ENCODE assay signal across 17 cellular contexts in the genomic region with DNA sequence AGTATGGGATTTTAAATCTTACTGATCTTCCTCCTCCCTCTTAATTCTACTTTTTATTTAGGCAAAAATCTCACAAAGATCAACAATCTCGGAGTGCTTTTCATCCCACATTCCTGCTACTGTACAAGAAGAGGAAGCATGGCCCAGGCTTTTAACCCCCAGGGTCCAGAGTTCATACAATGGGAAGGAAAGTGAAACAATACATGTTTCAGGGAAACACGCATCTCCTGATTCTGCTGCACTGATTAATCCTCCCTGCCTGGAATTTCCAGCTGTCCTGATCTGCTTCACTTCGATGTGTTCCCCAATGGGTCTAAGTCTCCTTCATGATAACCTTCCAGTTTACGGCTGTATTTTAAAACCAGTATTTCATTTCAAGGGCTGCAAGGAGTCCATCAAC. TPM values are rescaled to one million over a fixed set of nuclear protein-coding genes. Genes with fewer than 3 reads are reported as not detected.
DNase-seq lines count a peak whose midpoint lies in the region; ATAC-seq and TF ChIP-seq lines count a peak whose summit lies in the region.
"Had no signal": no experiment of that assay in that cellular context is flagged by ENCODE, and none has a peak within 500 bp of the region (broad histone marks: within the 10 kb centered on the region; RNA-seq: fewer than 3 reads in every experiment).

No MANE protein-coding gene starts in this region.

- peak overlapping the region; percentile 20 for H3K4me3 ChIP-seq in left ventricle myocardium inferior
- no peak overlapping the region for H3K4me3 ChIP-seq in body of pancreas
- H3K4me3 ChIP-seq: testis had no signal

- H3K27me3 ChIP-seq in left ventricle myocardium inferior (ENCODE audit: low read depth): no peaks in the 10 kb centered on the region
- no peaks in the 10 kb centered on the region for H3K27me3 ChIP-seq in body of pancreas
- H3K27me3 ChIP-seq: testis had no signal

- no peak for TF ChIP-seq POLR2A in body of pancreas (IDR thresholded peaks at IDR 0.05)

- H3K36me3 Mint-ChIP-seq in activated T-cell treated with anti-CD3 and anti-CD28 coated beads, Interleukin-2, amount 50 U/mL, for 4 hours (ENCODE audit: insufficient read depth): no peaks in the 10 kb centered on the region

- H3K9me3 Mint-ChIP-seq in activated T-cell treated with anti-CD3 and anti-CD28 coated beads, Interleukin-2, amount 50 U/mL, for 4 hours: no peaks in the 10 kb centered on the region
- H3K9me3 Mint-ChIP-seq: effector memory CD8-positive, alpha-beta T cell had no signal

- H3K27ac ChIP-seq in left ventricle myocardium inferior (replicated peaks) (peak overlapping the region; percentile 84), body of pancreas (peak overlapping the region in 1 of 4 donors; percentile 17)

- ATAC-seq in Right ventricle myocardium inferior (no peak), left lobe of liver (peak; percentile 43), body of pancreas (no peak)
- no peak for ATAC-seq in activated T-cell treated with anti-CD3 and anti-CD28 coated beads, Interleukin-2, amount 50 U/mL, for 4 hours
- ATAC-seq: effector memory CD8-positive, alpha-beta T cell had no signal

- H3K36me3 ChIP-seq in left ventricle myocardium inferior (no peaks in the 10 kb centered on the region), body of pancreas (replicated peaks in 1 of 2; ENCODE audit: insufficient read depth in 1 of 2, low read depth in 2 of 2) (no peaks in the 10 kb centered on the region)

- TF ChIP-seq CTCF in left ventricle myocardium inferior (IDR thresholded peaks at IDR 0.05; ENCODE audit: borderline replicate concordance) (no peak), body of pancreas (IDR thresholded peaks at IDR 0.05) (no peak)

- H3K4me1 ChIP-seq in left ventricle myocardium inferior: peaks cover 90% of the 10 kb centered on the region
- H3K4me1 ChIP-seq in body of pancreas: peaks cover 14% of the 10 kb centered on the region

- H3K4me1 Mint-ChIP-seq in activated T-cell treated with anti-CD3 and anti-CD28 coated beads, Interleukin-2, amount 50 U/mL, for 4 hours (ENCODE audit: low read depth): no peaks in the 10 kb centered on the region

- H3K27me3 Mint-ChIP-seq in activated T-cell treated with anti-CD3 and anti-CD28 coated beads, Interleukin-2, amount 50 U/mL, for 4 hours (ENCODE audit: low read depth): peaks cover 34% of the 10 kb centered on the region

- WGBS in body of pancreas, 2 donors: 18 to 38% methylated on average over 4 of the region's 4 CpGs

- H3K9me3 ChIP-seq in left ventricle myocardium inferior (replicated peaks) (no peaks in the 10 kb centered on the region), body of pancreas (no peaks in the 10 kb centered on the region)
- H3K9me3 ChIP-seq: testis had no signal

- intact Hi-C loops in left ventricle myocardium inferior (cut with micrococcal nuclease): no loop called here
- intact Hi-C loops in Right ventricle myocardium inferior (cut with DNase I): loop anchor here (5.0 kb wide), 1 partner anchor 35 kb away; no protein-coding TSS in a partner anchor
- intact Hi-C loops in body of pancreas (cut with DNase I): no loop called here

- DNase-seq in left ventricle myocardium inferior: no peak
- DNase-seq in Right ventricle myocardium inferior (ENCODE audit: missing footprints): no peak
- DNase-seq in left lobe of liver (ENCODE audit: low spot score): no peak
- peak; percentile 37 for DNase-seq in renal cortical epithelial cell (ENCODE audit: low read depth)
- DNase-seq in body of pancreas: no peak
- no peak for DNase-seq in NCI-H2227 (lab: John Stamatoyannopoulos, UW; ENCODE audit: unreplicated experiment)
- DNase-seq in activated T-cell treated with anti-CD3 and anti-CD28 coated beads, Interleukin-2, amount 50 U/mL, for 4 hours: no peak
- no peak for DNase-seq in kidney glomerular epithelial cell (lab: John Stamatoyannopoulos, UW)
- DNase-seq: ACHN; activated CD4-positive, alpha-beta T cell treated with anti-CD3 and anti-CD28 coated beads for 48 hours; effector memory CD8-positive, alpha-beta T cell; hippocampal formation; midbrain; MV-4-11; NCI-H2171 treated with DMSO at 0.1 percent for 48 hours; OCI-M1 had no signal

- H3K4me3 Mint-ChIP-seq in activated T-cell treated with anti-CD3 and anti-CD28 coated beads, Interleukin-2, amount 50 U/mL, for 4 hours: no peak overlapping the region
- H3K4me3 Mint-ChIP-seq: effector memory CD8-positive, alpha-beta T cell had no signal

RNA-seq across cellular contexts. Expression of gene COL4A1, which starts 44.5 kb away (rescaled TPM):
- total RNA-seq in left ventricle myocardium inferior (120 TPM), Right ventricle myocardium inferior (128 TPM), left lobe of liver (9.1 TPM), renal cortical epithelial cell (1,634 and 1,793 TPM in 2 replicates), body of pancreas (100 to 1,000 TPM in 1 of 2 donors, 10 to 100 TPM in 1; 80.4 to 253 TPM)
- under 1 TPM; 0.42 to 0.66 (median 0.54) TPM for total RNA-seq in activated T-cell treated with anti-CD3 and anti-CD28 coated beads, Interleukin-2, amount 50 U/mL, for 4 hours

RNA-seq across cellular contexts. Expression of gene COL4A2, which starts 44.6 kb away (rescaled TPM):
- total RNA-seq in left ventricle myocardium inferior: 117 TPM
- total RNA-seq in Right ventricle myocardium inferior: 126 TPM
- total RNA-seq in left lobe of liver: 12.4 TPM
- 1,026 and 1,465 TPM in 2 replicates for total RNA-seq in renal cortical epithelial cell
- 100 to 1,000 TPM in 1 of 2 donors, 10 to 100 TPM in 1; 69.3 to 230 TPM for total RNA-seq in body of pancreas
- 1 to 10 TPM in 2 of 3 donors, under 1 TPM in 1; 0.63 to 1.2 (median 1.1) TPM for total RNA-seq in activated T-cell treated with anti-CD3 and anti-CD28 coated beads, Interleukin-2, amount 50 U/mL, for 4 hours
